Comparison of ENCODE assay signal across 25 cellular contexts in genomic region chr9:127129718-127130085, GRCh38. TPM values are rescaled to one million over a fixed set of nuclear protein-coding genes. Genes with fewer than 3 reads are reported as not detected.
DNase-seq lines count a peak whose midpoint lies in the region; ATAC-seq and TF ChIP-seq lines count a peak whose summit lies in the region.
"Had no signal": no experiment of that assay in that cellular context is flagged by ENCODE, and none has a peak within 500 bp of the region (broad histone marks: within the 10 kb centered on the region; RNA-seq: fewer than 3 reads in every experiment).

No MANE protein-coding gene starts in this region.

- H3K36me3 ChIP-seq in heart left ventricle (no peaks in the 10 kb centered on the region), psoas muscle (ENCODE audit: insufficient read depth in 1 of 2, low read depth in 1 of 2) (no peaks in the 10 kb centered on the region), left lung (no peaks in the 10 kb centered on the region)
- H3K36me3 ChIP-seq: pancreas had no signal

- no peak for TF ChIP-seq POLR2A in heart left ventricle (IDR thresholded peaks at IDR 0.05)

- intact Hi-C loops in heart left ventricle (cut with DNase I) (loop anchor here in 1 of 10 donors (5.0 kb wide), 1 partner anchor 53 kb away; no protein-coding TSS in a partner anchor), left cardiac atrium (cut with DNase I) (loop anchor here (10.0 kb wide), 2 partner anchors 55 to 165 kb away; no protein-coding TSS in a partner anchor), psoas muscle (cut with DNase I) (no loop called here), left lung (cut with DNase I) (no loop called here)

- H3K27ac ChIP-seq in heart left ventricle (peak overlapping the region in 10 of 12 donors; percentile 36 to 96 (median 72)), coronary artery (peak overlapping the region; percentile 64 to 66), psoas muscle (peak overlapping the region; percentile 97), left lung (no peak overlapping the region)
- H3K27ac ChIP-seq: body of pancreas, C4-2B, epithelial cell of prostate, pancreas had no signal

- no peak for DNase-seq in heart left ventricle
- no peak for DNase-seq in left cardiac atrium
- DNase-seq in coronary artery (ENCODE audit: low spot score): no peak
- DNase-seq in psoas muscle: peak in 1 of 2 donors; percentile 56
- DNase-seq in left lung: no peak
- DNase-seq: activated B cell treated with CpG ODN at 0.5 μM for 24 hours; activated CD4-positive, alpha-beta memory T cell treated with anti-CD3 and anti-CD28 coated beads, Interleukin-2, amount 10 ng/mL, durations not matched to agents 7 days and 5 days; activated T-cell treated with anti-CD3 and anti-CD28 coated beads, Interleukin-2, amount 50 U/mL, for 1 hour; DMS53; GOT3; MM.1S; naive thymus-derived CD4-positive, alpha-beta T cell; NCI-H146; NCI-H345; pancreas; small intestine; stimulated activated CD4-positive, alpha-beta T cell treated with anti-CD3 and anti-CD28 coated beads, Interleukin-4, amount 100 ng/mL, for 4 hours had no signal

- H3K9me3 ChIP-seq in heart left ventricle (no peaks in the 10 kb centered on the region), psoas muscle (no peaks in the 10 kb centered on the region), left lung (no peaks in the 10 kb centered on the region)
- H3K9me3 ChIP-seq: body of pancreas, pancreas had no signal

- H3K4me3 ChIP-seq in heart left ventricle (no peak overlapping the region), coronary artery (no peak overlapping the region), psoas muscle (no peak overlapping the region), left lung (no peak overlapping the region)
- H3K4me3 ChIP-seq: body of pancreas, lung, pancreas had no signal

- no peak for ATAC-seq in heart left ventricle
- ATAC-seq in left cardiac atrium: no peak
- no peak for ATAC-seq in psoas muscle
- no peak for ATAC-seq in GM19395 (IDR thresholded peaks at IDR 0.05; ENCODE audit: unreplicated experiment)
- ATAC-seq in GM21619 (IDR thresholded peaks at IDR 0.05; ENCODE audit: unreplicated experiment): no peak
- ATAC-seq in left lung: no peak
- ATAC-seq in HG03025 (IDR thresholded peaks at IDR 0.05; ENCODE audit: low FRiP score, unreplicated experiment): no peak
- ATAC-seq: body of pancreas; naive thymus-derived CD4-positive, alpha-beta T cell; pancreas had no signal

- 81 to 89% (median 83%) methylated on average over 3 of the region's 3 CpGs for WGBS in heart left ventricle, 4 donors
- WGBS in psoas muscle, 3 donors: 85 to 94% (median 88%) methylated on average over 3 of the region's 3 CpGs

- H3K4me1 ChIP-seq in heart left ventricle (peaks cover 0 to 63% (median 54%) of the 10 kb centered on the region in 12 donors), psoas muscle (peaks cover 58% of the 10 kb centered on the region), left lung (peaks cover 32 to 38% of the 10 kb centered on the region in 2 donors)

- H3K27me3 ChIP-seq in heart left ventricle (no peaks in the 10 kb centered on the region), psoas muscle (ENCODE audit: insufficient read depth in 3 of 3, low read length in 2 of 3) (no peaks in the 10 kb centered on the region), left lung (no peaks in the 10 kb centered on the region)
- H3K27me3 ChIP-seq: body of pancreas, pancreas had no signal

- TF ChIP-seq CTCF in heart left ventricle (IDR thresholded peaks at IDR 0.05): no peak
- no peak for TF ChIP-seq CTCF in coronary artery (IDR thresholded peaks at IDR 0.05)
- TF ChIP-seq CTCF in psoas muscle (IDR thresholded peaks at IDR 0.05): no peak
- no peak for TF ChIP-seq CTCF in left lung (IDR thresholded peaks at IDR 0.05)

RNA-seq across cellular contexts. Expression of gene ANGPTL2, which starts 7.3 kb away (rescaled TPM):
- total RNA-seq in heart left ventricle (10 to 100 TPM; 25.6 to 92.5 (median 47.4) TPM), left cardiac atrium (10 to 100 TPM; 51.8 to 63.1 TPM), psoas muscle (100 to 1,000 TPM in 1 of 4 donors, 10 to 100 TPM in 3; 12.6 to 208 (median 19.0) TPM), left lung (10 to 100 TPM; 22.7 to 26.2 TPM)
- polyA plus RNA-seq in heart left ventricle (10 to 100 TPM; 17.0 to 19.4 TPM), psoas muscle (10 to 100 TPM in 2 of 3 donors, 1 to 10 TPM in 1; 8.9 to 22.3 (median 11.2) TPM)
- total RNA-seq: activated B cell treated with CpG ODN at 0.5 μM for 24 hours; naive thymus-derived CD4-positive, alpha-beta T cell; T-helper 2 cell treated with Interferon-gamma antibody and Interleukin-4, amounts not matched to agents 100 ng/mL and 5 ng/mL, for 36 hours had no signal
- polyA plus RNA-seq: naive thymus-derived CD4-positive, alpha-beta T cell had no signal

Comparison
In these comparisons a context has a peak if more than half of its experiments do, and no peak if none do; other contexts are left out.
1. H3K27ac ChIP-seq: peak in heart left ventricle (10 of 12), coronary artery (2 of 2) and psoas muscle (single experiment); none in left lung (0 of 2).
2. intact Hi-C loops: an anchor here in left cardiac atrium (10.0 kb wide); none called in psoas muscle and left lung.